Comparison of ENCODE assay signal across 12 cellular contexts in the genomic region with DNA sequence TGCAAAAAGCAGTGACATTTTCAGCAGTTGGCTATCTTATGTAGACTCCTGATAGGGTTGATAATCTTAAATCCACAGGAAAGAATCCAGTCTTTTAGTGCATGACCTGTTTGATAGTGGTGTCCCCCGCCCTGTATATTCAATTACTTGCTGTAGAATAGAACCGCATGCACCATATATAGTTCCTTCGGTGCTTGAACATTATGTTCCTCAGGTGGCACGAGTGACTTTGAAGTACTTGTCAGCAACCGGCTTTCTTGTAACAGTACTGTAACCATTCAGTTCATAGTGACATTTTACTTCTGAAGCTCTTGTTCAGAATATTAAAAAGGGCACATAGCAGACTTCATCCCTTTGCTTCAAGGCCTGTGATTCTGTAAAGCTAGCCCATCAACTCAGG.
A peak's percentile ranks its signal among the peaks of the same experiment; 100 is the strongest.
DNase-seq lines count a peak whose midpoint lies in the region; ATAC-seq and TF ChIP-seq lines count a peak whose summit lies in the region.
"Had no signal": no experiment of that assay in that cellular context is flagged by ENCODE, and none has a peak within 500 bp of the region (broad histone marks: within the 10 kb centered on the region; RNA-seq: fewer than 3 reads in every experiment).

No MANE protein-coding gene starts in this region.

- ATAC-seq in left ventricle myocardium superior = peak; percentile 64
- no peak for ATAC-seq in Right ventricle myocardium inferior

- no peak overlapping the region for H3K4me3 ChIP-seq in smooth muscle cell
- H3K4me3 ChIP-seq: SJSA1 had no signal

- no peaks in the 10 kb centered on the region for H3F3A ChIP-seq in smooth muscle cell (ENCODE audit: low read depth)

- no peak for DNase-seq in left ventricle myocardium superior
- no peak for DNase-seq in Right ventricle myocardium inferior (ENCODE audit: missing footprints)
- DNase-seq in islet precursor cell = peak; percentile 7
- DNase-seq in smooth muscle cell (lab: John Stamatoyannopoulos, UW; ENCODE audit: unreplicated experiment) = no peak
- no peak for DNase-seq in NCI-H1048 (lab: John Stamatoyannopoulos, UW)
- DNase-seq in HuH-7 (ENCODE audit: low spot score) = no peak
- no peak for DNase-seq in stimulated activated CD4-positive, alpha-beta T cell treated with anti-CD3 and anti-CD28 coated beads, Interleukin-2, amount 100 ng/mL, for 48 hours
- DNase-seq: MM.1S, NCI-H1694 had no signal

- intact Hi-C loops in left ventricle myocardium superior (cut with micrococcal nuclease) = no loop called here
- intact Hi-C loops in Right ventricle myocardium inferior (cut with DNase I) = loop anchor here (5.0 kb wide), 2 partner anchors 80 to 155 kb away; no protein-coding TSS in a partner anchor

- H4K20me1 ChIP-seq in smooth muscle cell (ENCODE audit: low read depth) = no peaks in the 10 kb centered on the region

- no peaks in the 10 kb centered on the region for H3K4me1 ChIP-seq in smooth muscle cell (ENCODE audit: low read depth)

- H3K79me2 ChIP-seq in smooth muscle cell (ENCODE audit: low read depth) = no peaks in the 10 kb centered on the region

- no peak overlapping the region for H3K4me2 ChIP-seq in smooth muscle cell

- WGBS in smooth muscle cell (ENCODE audit: low lambda C conversion rate) = 96% methylated on average over 5 of the region's 5 CpGs

- no peaks in the 10 kb centered on the region for H3K36me3 ChIP-seq in smooth muscle cell (ENCODE audit: low read depth)
- H3K36me3 ChIP-seq: SJSA1 had no signal

- peak overlapping the region; percentile 32 for H3K9ac ChIP-seq in smooth muscle cell (ENCODE audit: low read depth)

- no peaks in the 10 kb centered on the region for H3K27me3 ChIP-seq in smooth muscle cell (ENCODE audit: low read depth)
- H3K27me3 ChIP-seq: SJSA1 had no signal

- no peak overlapping the region for H2AFZ ChIP-seq in smooth muscle cell (ENCODE audit: low read depth)

- H3K27ac ChIP-seq in smooth muscle cell (ENCODE audit: low read depth) = peak overlapping the region; percentile 45
- H3K27ac ChIP-seq: C4-2B, RWPE1 had no signal

- no peak for TF ChIP-seq CTCF in smooth muscle cell (IDR thresholded peaks at IDR 0.05; ENCODE audit: borderline replicate concordance, insufficient read depth, poor library complexity, severe bottlenecking)

- H3K9me3 ChIP-seq in smooth muscle cell (replicated peaks; ENCODE audit: low read depth) = no peaks in the 10 kb centered on the region
- H3K9me3 ChIP-seq: SJSA1 had no signal
